14 cellular contexts compared by ENCODE assay signal in genomic region chr1:168004531-168004930, GRCh38.
"Had no signal": no experiment of that assay in that cellular context is flagged by ENCODE, and none has a peak within 500 bp of the region (broad histone marks: within the 10 kb centered on the region; RNA-seq: fewer than 3 reads in every experiment).

No MANE protein-coding gene starts in this region.

- DNase-seq: activated CD4-positive, alpha-beta T cell treated with anti-CD3 and anti-CD28 coated beads, Interleukin-2, amount 10 ng/mL, durations not matched to agents 7 days and 5 days; activated CD4-positive, CD25-positive, alpha-beta regulatory T cell; activated CD8-positive, alpha-beta memory T cell treated with anti-CD3 and anti-CD28 coated beads for 24 hours; activated naive CD4-positive, alpha-beta T cell; activated naive CD8-positive, alpha-beta T cell treated with anti-CD3 and anti-CD28 coated beads, Interleukin-2, amount 10 ng/mL, durations not matched to agents 7 days and 5 days; effector CD8-positive, alpha-beta T cell; foreskin keratinocyte; heart right ventricle; left cardiac atrium; naive B cell; stimulated activated CD4-positive, alpha-beta T cell treated with anti-CD3 and anti-CD28 coated beads, Interleukin-4, amount 100 ng/mL, for 24 hours; stimulated activated naive CD4-positive, alpha-beta T cell treated with Interleukin-2 at 50 U/mL for 16 hours had no signal

- H3K4me3 Mint-ChIP-seq: activated CD4-positive, alpha-beta T cell treated with anti-CD3 and anti-CD28 coated beads, Interleukin-2, amount 10 ng/mL, durations not matched to agents 7 days and 5 days; activated naive CD8-positive, alpha-beta T cell treated with anti-CD3 and anti-CD28 coated beads, Interleukin-2, amount 10 ng/mL, durations not matched to agents 7 days and 5 days; naive B cell; T-helper 2 cell treated with Interferon-gamma antibody and Interleukin-4, amounts not matched to agents 5 μg/mL and 100 μg/mL, for 36 hours; type B pancreatic cell had no signal

- ATAC-seq: foreskin keratinocyte, heart right ventricle had no signal

- H3K9me3 Mint-ChIP-seq: activated CD4-positive, alpha-beta T cell treated with anti-CD3 and anti-CD28 coated beads, Interleukin-2, amount 10 ng/mL, durations not matched to agents 7 days and 5 days; activated naive CD8-positive, alpha-beta T cell treated with anti-CD3 and anti-CD28 coated beads, Interleukin-2, amount 10 ng/mL, durations not matched to agents 7 days and 5 days; T-helper 2 cell treated with Interferon-gamma antibody and Interleukin-4, amounts not matched to agents 5 μg/mL and 100 μg/mL, for 36 hours; type B pancreatic cell had no signal

- H3K27ac Mint-ChIP-seq: activated CD4-positive, alpha-beta T cell treated with anti-CD3 and anti-CD28 coated beads, Interleukin-2, amount 10 ng/mL, durations not matched to agents 7 days and 5 days; activated naive CD8-positive, alpha-beta T cell treated with anti-CD3 and anti-CD28 coated beads, Interleukin-2, amount 10 ng/mL, durations not matched to agents 7 days and 5 days; naive B cell; T-helper 2 cell treated with Interferon-gamma antibody and Interleukin-4, amounts not matched to agents 5 μg/mL and 100 μg/mL, for 36 hours; type B pancreatic cell had no signal

- H3K27me3 Mint-ChIP-seq: activated CD4-positive, alpha-beta T cell treated with anti-CD3 and anti-CD28 coated beads, Interleukin-2, amount 10 ng/mL, durations not matched to agents 7 days and 5 days; activated naive CD8-positive, alpha-beta T cell treated with anti-CD3 and anti-CD28 coated beads, Interleukin-2, amount 10 ng/mL, durations not matched to agents 7 days and 5 days; naive B cell; type B pancreatic cell had no signal
